ENCODE assay signal across 1 cellular context in the genomic region with DNA sequence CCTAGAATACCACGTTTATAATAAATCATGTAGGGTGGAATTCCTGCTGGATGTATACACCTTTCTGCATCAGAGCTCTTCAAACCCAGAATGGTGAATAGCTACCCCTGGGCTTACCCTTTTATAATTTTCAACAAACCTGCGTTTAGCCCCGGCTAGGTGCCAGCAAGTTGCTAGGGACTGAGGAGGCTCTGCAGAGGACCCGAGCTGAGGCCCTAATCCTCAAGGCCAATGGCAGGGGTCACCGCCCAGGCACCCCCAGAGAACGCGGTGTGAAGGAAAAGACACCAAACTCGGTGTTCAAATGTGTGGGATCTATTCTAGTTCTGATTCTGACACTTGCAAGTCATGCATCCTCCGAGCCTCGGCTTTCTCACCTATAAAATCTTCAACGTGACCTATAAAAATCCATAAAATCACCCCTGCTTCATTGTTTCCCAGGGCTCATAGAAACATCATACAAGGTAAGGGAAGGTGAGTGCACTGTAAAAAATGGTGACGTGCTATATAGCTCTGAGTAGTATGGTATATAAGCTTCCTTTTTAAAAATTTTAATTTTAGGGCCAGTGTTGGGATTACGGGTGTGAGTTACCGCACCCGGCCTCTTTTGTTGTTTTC.
TF ChIP-seq lines count a peak whose summit lies in the region.

No MANE protein-coding gene starts in this region.

TF ChIP-seq in HEK293, 187 proteins besides CTCF, POLR2A, EP300 and RAD21 (continued from another document):
- TF ChIP-seq, protein P1, sequence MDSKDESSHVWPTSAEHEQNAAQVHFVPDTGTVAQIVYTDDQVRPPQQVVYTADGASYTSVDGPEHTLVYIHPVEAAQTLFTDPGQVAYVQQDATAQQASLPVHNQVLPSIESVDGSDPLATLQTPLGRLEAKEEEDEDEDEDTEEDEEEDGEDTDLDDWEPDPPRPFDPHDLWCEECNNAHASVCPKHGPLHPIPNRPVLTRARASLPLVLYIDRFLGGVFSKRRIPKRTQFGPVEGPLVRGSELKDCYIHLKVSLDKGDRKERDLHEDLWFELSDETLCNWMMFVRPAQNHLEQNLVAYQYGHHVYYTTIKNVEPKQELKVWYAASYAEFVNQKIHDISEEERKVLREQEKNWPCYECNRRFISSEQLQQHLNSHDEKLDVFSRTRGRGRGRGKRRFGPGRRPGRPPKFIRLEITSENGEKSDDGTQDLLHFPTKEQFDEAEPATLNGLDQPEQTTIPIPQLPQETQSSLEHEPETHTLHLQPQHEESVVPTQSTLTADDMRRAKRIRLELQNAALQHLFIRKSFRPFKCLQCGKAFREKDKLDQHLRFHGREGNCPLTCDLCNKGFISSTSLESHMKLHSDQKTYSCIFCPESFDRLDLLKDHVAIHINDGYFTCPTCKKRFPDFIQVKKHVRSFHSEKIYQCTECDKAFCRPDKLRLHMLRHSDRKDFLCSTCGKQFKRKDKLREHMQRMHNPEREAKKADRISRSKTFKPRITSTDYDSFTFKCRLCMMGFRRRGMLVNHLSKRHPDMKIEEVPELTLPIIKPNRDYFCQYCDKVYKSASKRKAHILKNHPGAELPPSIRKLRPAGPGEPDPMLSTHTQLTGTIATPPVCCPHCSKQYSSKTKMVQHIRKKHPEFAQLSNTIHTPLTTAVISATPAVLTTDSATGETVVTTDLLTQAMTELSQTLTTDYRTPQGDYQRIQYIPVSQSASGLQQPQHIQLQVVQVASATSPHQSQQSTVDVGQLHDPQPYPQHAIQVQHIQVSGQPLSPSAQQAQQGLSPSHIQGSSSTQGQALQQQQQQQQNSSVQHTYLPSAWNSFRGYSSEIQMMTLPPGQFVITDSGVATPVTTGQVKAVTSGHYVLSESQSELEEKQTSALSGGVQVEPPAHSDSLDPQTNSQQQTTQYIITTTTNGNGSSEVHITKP (tag by site-specific recombination; IDR thresholded peaks at IDR 0.05), result no peak
- TF ChIP-seq ZNF335 (tag by site-specific recombination; conservative IDR thresholded peaks at IDR 0.05) (peak; percentile 88), KLF10 (tag by site-specific recombination; IDR thresholded peaks at IDR 0.05) (no peak), ZNF624 (tag by site-specific recombination; IDR thresholded peaks at IDR 0.05) (no peak), ZNF555 (tag by site-specific recombination; conservative IDR thresholded peaks at IDR 0.05) (no peak)
